In the genomic region with DNA sequence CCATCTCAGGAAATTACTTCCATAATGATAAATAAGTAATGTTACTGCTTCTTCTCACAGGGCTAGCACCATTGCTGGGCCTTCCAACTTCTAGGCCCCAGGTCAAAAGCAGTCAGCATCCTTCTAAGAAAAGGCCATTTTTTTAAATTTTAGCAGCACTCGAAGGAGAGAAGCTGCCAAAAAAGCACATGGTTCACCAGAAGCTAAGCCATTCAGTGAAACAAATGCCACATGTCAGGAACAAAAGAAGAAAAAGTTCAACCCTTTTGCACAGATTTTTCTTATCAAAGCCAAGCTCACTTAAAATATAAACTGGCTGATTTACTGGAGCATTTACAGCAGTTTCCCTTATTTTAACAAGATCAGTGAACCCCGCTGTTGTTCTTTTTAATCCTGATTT, we compare ENCODE assay signal across 22 cellular contexts. TPM values are rescaled to one million over a fixed set of nuclear protein-coding genes. Genes with fewer than 3 reads are reported as not detected.
A peak's percentile ranks its signal among the peaks of the same experiment; 100 is the strongest.
DNase-seq lines count a peak whose midpoint lies in the region; ATAC-seq and TF ChIP-seq lines count a peak whose summit lies in the region.
"Had no signal": no experiment of that assay in that cellular context is flagged by ENCODE, and none has a peak within 500 bp of the region (broad histone marks: within the 10 kb centered on the region; RNA-seq: fewer than 3 reads in every experiment).

No MANE protein-coding gene starts in this region.

- H3K79me1 ChIP-seq in neuronal stem cell (ENCODE audit: low read depth, low read length) = no peaks in the 10 kb centered on the region

- no peaks in the 10 kb centered on the region for H3K79me2 ChIP-seq in smooth muscle cell (ENCODE audit: low read depth)

- H3K4me3 ChIP-seq in smooth muscle cell (no peak overlapping the region), neuronal stem cell (ENCODE audit: low read length in 2 of 2) (no peak overlapping the region)
- H3K4me3 ChIP-seq: A549, GM12878, GM23338 had no signal

- H3K27me3 ChIP-seq in smooth muscle cell (ENCODE audit: low read depth) = no peaks in the 10 kb centered on the region
- H3K27me3 ChIP-seq in neuronal stem cell (ENCODE audit: control insufficient read depth in 3 of 3, insufficient read depth in 3 of 3, low read depth in 1 of 3, low read length in 3 of 3) = no peaks in the 10 kb centered on the region

- H2AK5ac ChIP-seq in neuronal stem cell (ENCODE audit: low read depth, low read length) = no peak overlapping the region

- no peak overlapping the region for H3K4ac ChIP-seq in neuronal stem cell (ENCODE audit: low read length)

- TF ChIP-seq CTCF in smooth muscle cell (IDR thresholded peaks at IDR 0.05; ENCODE audit: borderline replicate concordance, insufficient read depth, poor library complexity, severe bottlenecking) = no peak

- H3K4me2 ChIP-seq in smooth muscle cell (no peak overlapping the region), neuronal stem cell (ENCODE audit: insufficient read depth, low read length, poor library complexity, severe bottlenecking) (no peak overlapping the region)
- H3K4me2 ChIP-seq: A549, GM23338 had no signal

- no peaks in the 10 kb centered on the region for H4K20me1 ChIP-seq in smooth muscle cell (ENCODE audit: low read depth)

- H2BK5ac ChIP-seq in neuronal stem cell (ENCODE audit: low read length) = no peak overlapping the region

- H2BK15ac ChIP-seq in neuronal stem cell (ENCODE audit: low read length) = no peak overlapping the region

- no peaks in the 10 kb centered on the region for H3K36me3 ChIP-seq in smooth muscle cell (ENCODE audit: low read depth)
- no peaks in the 10 kb centered on the region for H3K36me3 ChIP-seq in neuronal stem cell (replicated peaks in 1 of 2; ENCODE audit: control insufficient read depth in 2 of 2, insufficient read depth in 2 of 2, low read length in 2 of 2)

- 68% methylated on average over 2 of the region's 2 CpGs for WGBS in smooth muscle cell (ENCODE audit: low lambda C conversion rate)
- WGBS in neuronal stem cell (ENCODE audit: extremely low coverage in 2 of 2, insufficient read length in 2 of 2, insufficient replicate concordance in 1 of 2), 2 donors = no CpG with 5 or more reads among the region's 2 CpGs

- peak; percentile 68 for DNase-seq in G401 (ENCODE audit: low spot score)
- DNase-seq in cerebellar cortex (ENCODE audit: low spot score) = peak; percentile 64
- peak; percentile 43 for DNase-seq in left kidney (ENCODE audit: low read depth, low spot score)
- no peak for DNase-seq in smooth muscle cell (lab: John Stamatoyannopoulos, UW; ENCODE audit: unreplicated experiment)
- DNase-seq in neuronal stem cell (ENCODE audit: low spot score) = no peak
- DNase-seq: 8988T; ACHN; AML-193; CD4-positive, alpha-beta memory T cell; COR-L47; DMS153; DND-41; GDM1; H9 had no signal

- no peaks in the 10 kb centered on the region for H3F3A ChIP-seq in smooth muscle cell (ENCODE audit: low read depth)

- H2BK12ac ChIP-seq in neuronal stem cell (ENCODE audit: low read length) = no peak overlapping the region

- peaks cover 8% of the 10 kb centered on the region for H3K4me1 ChIP-seq in smooth muscle cell (ENCODE audit: low read depth)
- H3K4me1 ChIP-seq in neuronal stem cell (ENCODE audit: control insufficient read depth in 2 of 2, insufficient read depth in 1 of 2, low read depth in 1 of 2, low read length in 2 of 2) = no peaks in the 10 kb centered on the region
- H3K4me1 ChIP-seq: A549 had no signal

- H2BK120ac ChIP-seq in neuronal stem cell (ENCODE audit: low read depth, low read length) = no peak overlapping the region

- no peak overlapping the region for H4K91ac ChIP-seq in neuronal stem cell (ENCODE audit: low read depth, low read length, poor library complexity)

- ATAC-seq in GM21529 (IDR thresholded peaks at IDR 0.05; ENCODE audit: unreplicated experiment) (no peak), HG02588 (IDR thresholded peaks at IDR 0.05; ENCODE audit: unreplicated experiment) (no peak)
- ATAC-seq: A549, GM12878, GM23338, HCT116 had no signal

- no peak overlapping the region for H3K27ac ChIP-seq in smooth muscle cell (ENCODE audit: low read depth)
- H3K27ac ChIP-seq in neuronal stem cell (replicated peaks; ENCODE audit: low read length) = no peak overlapping the region
- H3K27ac ChIP-seq: A549 had no signal

- H2AFZ ChIP-seq in smooth muscle cell (ENCODE audit: low read depth) (peak overlapping the region; percentile 65), neuronal stem cell (ENCODE audit: low read length) (no peak overlapping the region)
- H2AFZ ChIP-seq: GM23338 had no signal

- H3K9me3 ChIP-seq in smooth muscle cell (replicated peaks; ENCODE audit: low read depth) (no peaks in the 10 kb centered on the region), neuronal stem cell (replicated peaks in 1 of 2; ENCODE audit: control insufficient read depth in 2 of 2, insufficient read depth in 1 of 2, low read depth in 1 of 2, low read length in 2 of 2) (no peaks in the 10 kb centered on the region)
- H3K9me3 ChIP-seq: A549 had no signal

- in situ Hi-C loops in G401 (cut with HindIII; ENCODE audit: low sequenced_read_pairs) = no loop called here

- no peak overlapping the region for H3K18ac ChIP-seq in neuronal stem cell (ENCODE audit: low read length)

- H3K23ac ChIP-seq in neuronal stem cell (ENCODE audit: low read depth, low read length, poor library complexity) = no peak overlapping the region

- no peak overlapping the region for H3K14ac ChIP-seq in neuronal stem cell (ENCODE audit: low read length)

- H3K9ac ChIP-seq in smooth muscle cell (ENCODE audit: low read depth) (no peak overlapping the region), neuronal stem cell (ENCODE audit: low read depth, low read length, poor library complexity) (no peak overlapping the region)

- H4K8ac ChIP-seq in neuronal stem cell (ENCODE audit: low read depth, low read length) = no peak overlapping the region

RNA-seq across cellular contexts. Expression of gene SYNPR, which starts 46.6 kb away (rescaled TPM):
- total RNA-seq in G401 (2014; rRNA removed; shearing (Covaris generic)) = not detected in 2 replicates
- total RNA-seq in smooth muscle cell = not detected in 2 replicates
- not detected in 2 replicates for polyA plus RNA-seq in smooth muscle cell
- polyA plus RNA-seq in neuronal stem cell (2013, experiment 1 of 2) = 0.08 TPM
- polyA plus RNA-seq in neuronal stem cell (2013, experiment 2 of 2) = 0.12 TPM
- total RNA-seq: CD4-positive, alpha-beta memory T cell; GM12878; H4 had no signal
- polyA plus RNA-seq: A549; BJ; CD4-positive, alpha-beta memory T cell; GM12878 had no signal

Comparison
In these comparisons a context has a peak if more than half of its experiments do, and no peak if none do; other contexts are left out.
1. DNase-seq: peak in G401 (single experiment), cerebellar cortex (single experiment) and left kidney (single experiment); none in smooth muscle cell (single experiment) and neuronal stem cell (single experiment).